In the genomic region with DNA sequence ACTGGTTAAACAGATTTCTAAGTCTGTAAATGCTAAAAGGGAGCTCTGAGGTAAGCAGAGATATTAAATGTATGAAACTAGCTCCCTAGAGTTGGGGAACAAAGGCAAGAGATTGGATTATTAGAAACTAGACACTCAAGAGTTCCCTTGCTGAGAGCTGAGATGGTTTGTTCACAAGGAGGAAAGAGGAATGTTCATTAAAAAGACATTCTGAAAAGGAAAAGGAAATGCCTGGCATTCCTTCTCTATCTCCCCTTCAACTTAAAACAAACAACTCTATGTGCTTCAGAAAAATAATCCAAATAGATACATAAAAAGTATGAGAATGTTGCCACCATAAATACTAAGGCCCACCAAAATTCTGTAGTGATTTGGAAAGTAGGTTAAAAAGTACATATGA, we compare ENCODE assay signal across 13 cellular contexts.
A peak's percentile ranks its signal among the peaks of the same experiment; 100 is the strongest.
DNase-seq lines count a peak whose midpoint lies in the region; ATAC-seq, FAIRE-seq and TF ChIP-seq lines count a peak whose summit lies in the region.
"Had no signal": no experiment of that assay in that cellular context is flagged by ENCODE, and none has a peak within 500 bp of the region (broad histone marks: within the 10 kb centered on the region; RNA-seq: fewer than 3 reads in every experiment).

No MANE protein-coding gene starts in this region.

- H3K4me1 ChIP-seq in SK-N-SH (ENCODE audit: control insufficient read depth in 1 of 2, insufficient read depth in 2 of 2, low read depth in 1 of 2, low read length in 1 of 2) (peaks cover 18 to 60% of the 10 kb centered on the region in 2 experiments; a peak in 3 of 4 replicates), sigmoid colon (peaks cover 0 to 55% (median 46%) of the 10 kb centered on the region in 4 donors)

- H3K9me2 ChIP-seq in SK-N-SH, result no peaks in the 10 kb centered on the region

- no peak overlapping the region for H3K4me2 ChIP-seq in SK-N-SH

- TF ChIP-seq CTCF in SK-N-SH (IDR thresholded peaks at IDR 0.05) (no peak), sigmoid colon (IDR thresholded peaks at IDR 0.05) (no peak), D721Med (IDR thresholded peaks at IDR 0.05; ENCODE audit: insufficient read depth, missing control alignments) (no peak)

- H3K4me3 ChIP-seq in SK-N-SH (ENCODE audit: low read depth in 2 of 2, low read length in 1 of 2) (no peak overlapping the region), sigmoid colon (no peak overlapping the region)
- H3K4me3 ChIP-seq: right atrium auricular region had no signal

- no peak for TF ChIP-seq RAD21 in SK-N-SH (IDR thresholded peaks at IDR 0.05; ENCODE audit: low read length)

- FAIRE-seq in D721Med (lab: Jason Lieb, UNC), result no peak

- H3K79me2 ChIP-seq in SK-N-SH (ENCODE audit: insufficient read depth), result no peaks in the 10 kb centered on the region

- H3K27me3 ChIP-seq in SK-N-SH (ENCODE audit: insufficient read depth) (no peaks in the 10 kb centered on the region), sigmoid colon (no peaks in the 10 kb centered on the region)
- H3K27me3 ChIP-seq: right atrium auricular region had no signal

- DNase-seq in G401 (ENCODE audit: low spot score) (peak; percentile 58), SK-N-SH (no peak), hepatic stellate cell (ENCODE audit: low spot score) (peak; percentile 27), sigmoid colon (no peak), NCI-H128 (lab: John Stamatoyannopoulos, UW; ENCODE audit: unreplicated experiment) (no peak), D721Med (ENCODE audit: insufficient read length, low spot score) (no peak), Kasumi-1 (lab: John Stamatoyannopoulos, UW) (no peak)
- DNase-seq: activated B cell treated with CpG ODN at 0.5 μM for 24 hours; DMS153; NCI-H1694 treated with DMSO at 0.1 percent for 48 hours; stimulated activated CD8-positive, alpha-beta memory T cell treated with anti-CD3 and anti-CD28 coated beads, Interleukin-4, amount 100 ng/mL, for 48 hours had no signal

- H3K36me3 ChIP-seq in SK-N-SH (replicated peaks in 1 of 2; ENCODE audit: control insufficient read depth in 1 of 2, insufficient read depth in 2 of 2, low read length in 1 of 2), result no peaks in the 10 kb centered on the region
- no peaks in the 10 kb centered on the region for H3K36me3 ChIP-seq in sigmoid colon
- H3K36me3 ChIP-seq: right atrium auricular region had no signal

- H3K9me3 ChIP-seq in SK-N-SH (no peaks in the 10 kb centered on the region), sigmoid colon (no peaks in the 10 kb centered on the region)
- H3K9me3 ChIP-seq: right atrium auricular region had no signal

- peak overlapping the region; percentile 71; the same call in 1 of the 2 replicates for H2AFZ ChIP-seq in SK-N-SH (ENCODE audit: low read depth)

- in situ Hi-C loops in G401 (cut with HindIII; ENCODE audit: low sequenced_read_pairs), result loop anchor here (25.0 kb wide), 2 partner anchors 89 to 414 kb away; partner anchors contain the start of gene DUSP6

- peak overlapping the region; percentile 87; a peak in 3 of 4 replicates for H3K27ac ChIP-seq in SK-N-SH (ENCODE audit: low read depth in 2 of 2, low read length in 1 of 2)
- peak overlapping the region in 3 of 4 donors; percentile 80 to 88 (median 85) for H3K27ac ChIP-seq in sigmoid colon

- no peak for ATAC-seq in GM21360 (IDR thresholded peaks at IDR 0.05; ENCODE audit: unreplicated experiment)

- POLR2A ChIA-PET in SK-N-SH (lab: Yijun Ruan, JAX), result interaction anchor here (0.7 kb wide), 1 partner anchor 99 kb away, joined by 4 read pairs; the partner anchor contains the start of gene DUSP6

- H3K9ac ChIP-seq in SK-N-SH, result peak overlapping the region; percentile 45; the same call in 1 of the 2 replicates

- intact Hi-C loops in sigmoid colon (cut with DNase I), result loop anchor here (10.0 kb wide), 1 partner anchor 254 kb away; the partner anchor contains the start of gene ATP2B1

- peaks cover 27% of the 10 kb centered on the region for H3F3A ChIP-seq in SK-N-SH (replicated peaks; ENCODE audit: insufficient read depth)

- no peak for TF ChIP-seq POLR2A in sigmoid colon (IDR thresholded peaks at IDR 0.05)

- no peaks in the 10 kb centered on the region for H4K20me1 ChIP-seq in SK-N-SH (ENCODE audit: insufficient read depth)

- CTCF ChIA-PET in SK-N-SH (lab: Yijun Ruan, JAX), result interaction anchor here (1.0 to 3.0 kb wide), 3 partner anchors 11 to 434 kb away, joined by 3 to 15 read pairs (median 9); no protein-coding TSS in a partner anchor

- TF ChIP-seq EP300 in SK-N-SH (IDR thresholded peaks at IDR 0.05; ENCODE audit: borderline replicate concordance in 1 of 2, low read depth in 1 of 2, low read length in 1 of 2), result no peak
- TF ChIP-seq EP300 in sigmoid colon (IDR thresholded peaks at IDR 0.05), result no peak

TF ChIP-seq in SK-N-SH, 30 proteins besides CTCF, POLR2A, EP300 and RAD21:
- no peak for TF ChIP-seq CHD2 (IDR thresholded peaks at IDR 0.05; ENCODE audit: low read length, partially characterized antibody)
- no peak for TF ChIP-seq MAX (IDR thresholded peaks at IDR 0.05; ENCODE audit: low read depth)
- TF ChIP-seq TEAD4 (IDR thresholded peaks at IDR 0.05; ENCODE audit: borderline replicate concordance, insufficient read depth), result peak; percentile 74; the same call in 1 of the 2 replicates
- TF ChIP-seq ZBTB33 (IDR thresholded peaks at IDR 0.05; ENCODE audit: borderline replicate concordance, low read depth), result no peak
- TF ChIP-seq MEF2A (IDR thresholded peaks at IDR 0.05; ENCODE audit: borderline replicate concordance, low read depth), result no peak
- no peak for TF ChIP-seq GATA2 (CRISPR knock-in tag; IDR thresholded peaks at IDR 0.05)
- no peak for TF ChIP-seq RFX5 (IDR thresholded peaks at IDR 0.05; ENCODE audit: low read length)
- TF ChIP-seq FOSL2 (IDR thresholded peaks at IDR 0.05; ENCODE audit: borderline replicate concordance, low read depth), result no peak

Comparison
In these comparisons a context has a peak if more than half of its experiments do, and no peak if none do; other contexts are left out.
1. DNase-seq: peak in G401 (single experiment) and hepatic stellate cell (single experiment); none in SK-N-SH (single experiment), sigmoid colon (single experiment), NCI-H128 (single experiment), D721Med (single experiment) and Kasumi-1 (0 of 2).